ENCODE assay signal across 25 cellular contexts in the genomic region with DNA sequence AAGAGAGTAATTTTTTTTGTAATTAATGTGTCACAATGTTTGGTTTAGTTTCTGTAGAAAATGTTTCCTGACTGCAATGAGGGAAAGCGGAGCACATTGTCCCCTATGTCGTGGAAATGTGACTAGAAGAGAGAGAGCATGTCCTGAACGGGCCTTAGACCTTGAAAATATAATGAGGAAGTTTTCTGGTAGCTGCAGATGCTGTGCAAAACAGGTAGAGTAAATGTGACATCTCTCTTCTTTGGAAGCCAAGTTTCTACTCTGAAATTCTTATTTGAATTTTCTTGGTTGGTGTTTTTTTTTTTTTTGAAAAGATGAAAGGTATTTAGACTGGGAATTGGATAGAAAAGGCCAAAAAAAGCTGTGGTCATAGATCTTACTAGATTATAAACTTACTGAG.
"Had no signal": no experiment of that assay in that cellular context is flagged by ENCODE, and none has a peak within 500 bp of the region (broad histone marks: within the 10 kb centered on the region; RNA-seq: fewer than 3 reads in every experiment).

No MANE protein-coding gene starts in this region.

- ATAC-seq: activated naive CD8-positive, alpha-beta T cell treated with anti-CD3 and anti-CD28 coated beads, Interleukin-2, amount 50 U/mL, for 24 hours; left lobe of liver; stimulated activated naive CD8-positive, alpha-beta T cell treated with anti-CD3 and anti-CD28 coated beads, Interleukin-15, amount 100 ng/mL, for 72 hours had no signal

- H3K27me3 Mint-ChIP-seq: activated B cell treated with CpG ODN at 0.5 μM for 24 hours; activated naive CD8-positive, alpha-beta T cell treated with anti-CD3 and anti-CD28 coated beads, Interleukin-2, amount 50 U/mL, for 24 hours; stimulated activated naive CD8-positive, alpha-beta T cell treated with anti-CD3 and anti-CD28 coated beads, Interleukin-15, amount 100 ng/mL, for 72 hours had no signal

- DNase-seq: activated B cell treated with CpG ODN at 0.5 μM for 24 hours; activated CD4-positive, alpha-beta T cell treated with anti-CD3 and anti-CD28 coated beads for 48 hours; activated gamma-delta T cell; activated naive CD8-positive, alpha-beta T cell treated with anti-CD3 and anti-CD28 coated beads, Interleukin-2, amount 50 U/mL, for 24 hours; activated T-cell treated with anti-CD3 and anti-CD28 coated beads, Interleukin-2, amount 50 U/mL, for 1 hour; anterior cingulate cortex; cerebellar nuclear complex; cortex of kidney; hypothalamus; occipital lobe; posterior cingulate gyrus; stimulated activated CD4-positive, alpha-beta T cell treated with anti-CD3 and anti-CD28 coated beads, Interleukin-12 subunit alpha, Interleukin-12 subunit beta, amount 100 ng/mL, for 4 hours; stimulated activated CD4-positive, alpha-beta T cell treated with anti-CD3 and anti-CD28 coated beads, Interleukin-1b, Interleukin-23, amount 100 ng/mL, for 48 hours; stimulated activated CD8-positive, alpha-beta memory T cell treated with anti-CD3 and anti-CD28 coated beads, Interleukin-4, amount 100 ng/mL, for 48 hours; stimulated activated naive CD8-positive, alpha-beta T cell treated with anti-CD3 and anti-CD28 coated beads, Interleukin-15, amount 100 ng/mL, for 72 hours; SW 1271; T-helper 9 cell; transverse colon; uterus had no signal

- H3K27me3 ChIP-seq: suprapubic skin, transverse colon, uterus had no signal

- H3K4me3 ChIP-seq: lung, suprapubic skin, transverse colon, uterus had no signal

- FAIRE-seq: frontal cortex, keratinocyte had no signal

- H3K9me3 ChIP-seq: suprapubic skin, transverse colon, uterus had no signal

- H3K4me1 Mint-ChIP-seq: nephron had no signal

- H3K27ac ChIP-seq: suprapubic skin, transverse colon, uterus had no signal

- H3K9me3 Mint-ChIP-seq: activated B cell treated with CpG ODN at 0.5 μM for 24 hours; activated naive CD8-positive, alpha-beta T cell treated with anti-CD3 and anti-CD28 coated beads, Interleukin-2, amount 50 U/mL, for 24 hours; nephron; stimulated activated naive CD8-positive, alpha-beta T cell treated with anti-CD3 and anti-CD28 coated beads, Interleukin-15, amount 100 ng/mL, for 72 hours had no signal

- H3K27ac Mint-ChIP-seq: activated B cell treated with CpG ODN at 0.5 μM for 24 hours; activated naive CD8-positive, alpha-beta T cell treated with anti-CD3 and anti-CD28 coated beads, Interleukin-2, amount 50 U/mL, for 24 hours; stimulated activated naive CD8-positive, alpha-beta T cell treated with anti-CD3 and anti-CD28 coated beads, Interleukin-15, amount 100 ng/mL, for 72 hours had no signal

- H3K4me1 ChIP-seq: suprapubic skin, transverse colon, uterus had no signal

- H3K4me3 Mint-ChIP-seq: activated B cell treated with CpG ODN at 0.5 μM for 24 hours; activated naive CD8-positive, alpha-beta T cell treated with anti-CD3 and anti-CD28 coated beads, Interleukin-2, amount 50 U/mL, for 24 hours; nephron; stimulated activated naive CD8-positive, alpha-beta T cell treated with anti-CD3 and anti-CD28 coated beads, Interleukin-15, amount 100 ng/mL, for 72 hours had no signal

- H3K36me3 ChIP-seq: uterus had no signal
